Comparison of ENCODE assay signal across 8 cellular contexts in genomic region chr14:77181124-77181602, GRCh38. TPM values are rescaled to one million over a fixed set of nuclear protein-coding genes. Genes with fewer than 3 reads are reported as not detected.
A peak's percentile ranks its signal among the peaks of the same experiment; 100 is the strongest.
DNase-seq lines count a peak whose midpoint lies in the region; ATAC-seq, FAIRE-seq and TF ChIP-seq lines count a peak whose summit lies in the region.

No MANE protein-coding gene starts in this region.

- no peaks in the 10 kb centered on the region for H3K79me2 ChIP-seq in Karpas-422 (ENCODE audit: low read length)
- H3K79me2 ChIP-seq in mammary epithelial cell (ENCODE audit: insufficient read depth, low read length), result no peaks in the 10 kb centered on the region

- H3K27ac ChIP-seq in Karpas-422 (ENCODE audit: low read length) (no peak overlapping the region), mammary epithelial cell (ENCODE audit: insufficient read depth, low read depth, low read length) (no peak overlapping the region), pancreas (no peak overlapping the region), coronary artery (no peak overlapping the region)

- in situ Hi-C loops in mammary epithelial cell (cut with MboI; ENCODE audit: low sequenced_read_pairs in 2 of 2), result no loop called here

- TF ChIP-seq CTCF in mammary epithelial cell (conservative IDR thresholded peaks at IDR 0.05 in 1 of 2, IDR thresholded peaks at IDR 0.05 in 1 of 2; ENCODE audit: extremely low read depth in 1 of 2, insufficient read depth in 1 of 2, low read depth in 1 of 2, low read length in 2 of 2) (no peak), pancreas (IDR thresholded peaks at IDR 0.05) (no peak), coronary artery (IDR thresholded peaks at IDR 0.05) (no peak)

- DNase-seq in Karpas-422 (no peak), mammary epithelial cell (no peak), pancreas (no peak), GM19240 (ENCODE audit: insufficient read length, low spot score) (no peak), coronary artery (ENCODE audit: low spot score) (no peak), D341Med (ENCODE audit: low spot score) (no peak)

- BruUV-seq in mammary epithelial cell (replicated peaks; lab: Mats Ljungman, UMichigan), result no TSS peak

- H3K4me1 ChIP-seq in Karpas-422 (ENCODE audit: low read length), result peaks cover 38% of the 10 kb centered on the region
- H3K4me1 ChIP-seq in mammary epithelial cell (ENCODE audit: insufficient read depth, low read length), result peaks cover 27% of the 10 kb centered on the region
- H3K4me1 ChIP-seq in pancreas, result peaks cover 0 to 3% (median 0%) of the 10 kb centered on the region in 3 donors

- H3K36me3 ChIP-seq in Karpas-422 (ENCODE audit: insufficient read depth, low read length) (no peaks in the 10 kb centered on the region), mammary epithelial cell (ENCODE audit: insufficient read depth, low read length) (no peaks in the 10 kb centered on the region), pancreas (no peaks in the 10 kb centered on the region)

- 29% methylated on average over 6 of the region's 9 CpGs for WGBS in mammary epithelial cell (ENCODE audit: low coverage, missing lambda C conversion rate)
- 14 to 15% methylated on average over 9 of the region's 9 CpGs for WGBS in pancreas, 2 donors

- ATAC-seq in GM18517 (IDR thresholded peaks at IDR 0.05; ENCODE audit: unreplicated experiment) (peak; percentile 23), pancreas (peak in 3 of 4 donors; percentile 72 to 79 (median 77)), HG02840 (IDR thresholded peaks at IDR 0.05; ENCODE audit: low FRiP score, unreplicated experiment) (no peak)

- peak overlapping the region; percentile 79; the same call in 1 of the 2 replicates for H3K4me3 ChIP-seq in Karpas-422 (ENCODE audit: low read length)
- H3K4me3 ChIP-seq in mammary epithelial cell (replicated peaks in 1 of 3; ENCODE audit: insufficient read depth in 1 of 3, low read depth in 2 of 3, low read length in 3 of 3), result peak overlapping the region; percentile 61 to 78 (median 70)
- H3K4me3 ChIP-seq in pancreas, result peak overlapping the region in 3 of 4 donors; percentile 29 to 54 (median 46)
- no peak overlapping the region for H3K4me3 ChIP-seq in coronary artery

- H3K9me2 ChIP-seq in Karpas-422 (replicated peaks; ENCODE audit: insufficient read depth, low read length), result no peaks in the 10 kb centered on the region

- CTCF ChIA-PET in mammary epithelial cell (lab: Charles Lee; ENCODE audit: low non-redundant PET), result interaction anchor here (0.7 kb wide), 1 partner anchor 458 kb away, joined by 3 read pairs; no protein-coding TSS in a partner anchor

- no peak for FAIRE-seq in pancreas (lab: Jason Lieb, UNC)

- no peaks in the 10 kb centered on the region for H3K27me3 ChIP-seq in Karpas-422 (ENCODE audit: low read length)
- H3K27me3 ChIP-seq in mammary epithelial cell (ENCODE audit: insufficient read depth, low read length), result no peaks in the 10 kb centered on the region
- no peaks in the 10 kb centered on the region for H3K27me3 ChIP-seq in pancreas

- H3K9ac ChIP-seq in Karpas-422 (ENCODE audit: low read length), result 0 out of 2 replicates have a peak overlapping the region, but pooled peaks have one; percentile 0
- H3K9ac ChIP-seq in mammary epithelial cell (ENCODE audit: insufficient read depth, low read length), result no peak overlapping the region

- intact Hi-C loops in mammary epithelial cell (cut with micrococcal nuclease) (loop anchor here (2.0 kb wide), 1 partner anchor 32 kb away; no protein-coding TSS in a partner anchor), pancreas (cut with DNase I) (no loop called here)

- H2AFZ ChIP-seq in Karpas-422 (ENCODE audit: low read length) (peak overlapping the region; percentile 33; the same call in 1 of the 2 replicates), mammary epithelial cell (ENCODE audit: low read depth, low read length) (peak overlapping the region; percentile 93)

- dilution Hi-C loops in mammary epithelial cell (cut with HindIII; ENCODE audit: low sequenced_read_pairs), result no loop called here

- H4K20me1 ChIP-seq in Karpas-422 (ENCODE audit: insufficient read depth, low read depth, low read length) (no peaks in the 10 kb centered on the region), mammary epithelial cell (ENCODE audit: insufficient read depth, low read length) (no peaks in the 10 kb centered on the region)

- H3K4me2 ChIP-seq in Karpas-422 (ENCODE audit: low read depth, low read length, poor library complexity, severe bottlenecking) (peak overlapping the region; percentile 85), mammary epithelial cell (ENCODE audit: insufficient read depth, low read depth, low read length) (peak overlapping the region; percentile 95)

- H3K9me3 ChIP-seq in Karpas-422 (ENCODE audit: low read length), result no peaks in the 10 kb centered on the region
- no peaks in the 10 kb centered on the region for H3K9me3 ChIP-seq in mammary epithelial cell (replicated peaks; ENCODE audit: insufficient read depth, low read length)
- no peaks in the 10 kb centered on the region for H3K9me3 ChIP-seq in pancreas

RNA-seq across cellular contexts. Expression of gene TMEM63C, which starts 0.4 kb away (rescaled TPM):
- 5.0 and 8.4 TPM in 2 replicates for total RNA-seq in Karpas-422 (2014; rRNA removed; shearing (Covaris generic); ENCODE audit: low replicate concordance)
- total RNA-seq in mammary epithelial cell (1 to 10 TPM; 6.3 to 8.3 TPM), pancreas (1 to 10 TPM; 2.8 to 6.8 (median 3.3) TPM)
- polyA plus RNA-seq in mammary epithelial cell (2.7 TPM), pancreas (10 to 100 TPM in 1 of 2 donors, 1 to 10 TPM in 1; 5.4 to 10.6 TPM)
- 6.6 TPM for polyA minus RNA-seq in mammary epithelial cell

RNA-seq across cellular contexts. Expression of gene ZDHHC22, which starts 39.6 kb away (rescaled TPM):
- not detected in 2 replicates for total RNA-seq in Karpas-422 (2014; rRNA removed; shearing (Covaris generic); ENCODE audit: low replicate concordance)
- total RNA-seq in mammary epithelial cell (not detected), pancreas (under 1 TPM in 1 of 6 donors, not detected in 5; 0.04 TPM)
- polyA plus RNA-seq in mammary epithelial cell (not detected), pancreas (under 1 TPM; 0.04 to 0.19 TPM)
- not detected for polyA minus RNA-seq in mammary epithelial cell
